Comparison of ENCODE assay signal across 17 cellular contexts in genomic region chr2:117378653-117379052, GRCh38.
DNase-seq lines count a peak whose midpoint lies in the region; ATAC-seq and TF ChIP-seq lines count a peak whose summit lies in the region.
"Had no signal": no experiment of that assay in that cellular context is flagged by ENCODE, and none has a peak within 500 bp of the region (broad histone marks: within the 10 kb centered on the region; RNA-seq: fewer than 3 reads in every experiment).

No MANE protein-coding gene starts in this region.

- no peaks in the 10 kb centered on the region for H4K20me1 ChIP-seq in OCI-LY3 (ENCODE audit: insufficient read depth, low read length)

- no peaks in the 10 kb centered on the region for H3K79me2 ChIP-seq in OCI-LY3 (ENCODE audit: low read length)

- H3K4me2 ChIP-seq in OCI-LY3 (ENCODE audit: low read length), result peak overlapping the region; percentile 38

- intact Hi-C loops in left lung (cut with DNase I), result no loop called here

- H3K27me3 ChIP-seq in OCI-LY3 (ENCODE audit: low read depth, low read length) (no peaks in the 10 kb centered on the region), left lung (no peaks in the 10 kb centered on the region)
- H3K27me3 ChIP-seq: neutrophil had no signal

- ATAC-seq in GM18861 (IDR thresholded peaks at IDR 0.05; ENCODE audit: unreplicated experiment) (peak; percentile 99), GM21529 (IDR thresholded peaks at IDR 0.05; ENCODE audit: unreplicated experiment) (peak; percentile 73), HG03066 (IDR thresholded peaks at IDR 0.05; ENCODE audit: low read depth, unreplicated experiment) (peak; percentile 75), left lung (no peak)
- ATAC-seq: WTC11 had no signal

- H3K9me3 ChIP-seq in OCI-LY3 (ENCODE audit: insufficient read depth, low read length), result no peaks in the 10 kb centered on the region
- H3K9me3 ChIP-seq in left lung, result no peaks in the 10 kb centered on the region
- H3K9me3 ChIP-seq: neutrophil had no signal

- H3K27ac ChIP-seq in OCI-LY3 (ENCODE audit: low read length) (no peak overlapping the region), left lung (no peak overlapping the region)
- H3K27ac ChIP-seq: neutrophil had no signal

- H3K36me3 ChIP-seq in OCI-LY3 (replicated peaks; ENCODE audit: low read depth, low read length), result no peaks in the 10 kb centered on the region
- H3K36me3 ChIP-seq in left lung, result no peaks in the 10 kb centered on the region
- H3K36me3 ChIP-seq: neutrophil had no signal

- TF ChIP-seq CTCF in OCI-LY3 (IDR thresholded peaks at IDR 0.05; ENCODE audit: low read depth, low read length) (no peak), left lung (IDR thresholded peaks at IDR 0.05) (no peak), GM20000 (IDR thresholded peaks at IDR 0.05; ENCODE audit: extremely low read depth, missing control alignments) (no peak)

- H2AFZ ChIP-seq in OCI-LY3 (ENCODE audit: low read depth, low read length), result no peak overlapping the region

- peaks cover 18% of the 10 kb centered on the region for H3K4me1 ChIP-seq in OCI-LY3 (ENCODE audit: low read length)
- no peaks in the 10 kb centered on the region for H3K4me1 ChIP-seq in left lung

- DNase-seq in NCI-H526 treated with DMSO at 0.1 percent for 48 hours (lab: John Stamatoyannopoulos, UW), result no peak
- DNase-seq in stimulated activated naive CD4-positive, alpha-beta T cell (lab: John Stamatoyannopoulos, UW), result no peak
- DNase-seq in left lung, result no peak
- DNase-seq in GM20000 (ENCODE audit: low spot score), result no peak
- DNase-seq: activated gamma-delta T cell; anterior cingulate cortex; GDM1; immature natural killer cell; NCI-H2081 treated with DMSO at 0.1 percent for 48 hours; NCI-H774; stimulated activated CD4-positive, alpha-beta T cell treated with anti-CD3 and anti-CD28 coated beads, Interleukin-4, amount 100 ng/mL, for 24 hours had no signal

- H3K4me3 ChIP-seq in OCI-LY3 (ENCODE audit: low read length) (no peak overlapping the region), left lung (no peak overlapping the region)

- no peak overlapping the region for H3K9ac ChIP-seq in OCI-LY3 (ENCODE audit: low read length)
